ENCODE assay signal across 8 cellular contexts in the genomic region with DNA sequence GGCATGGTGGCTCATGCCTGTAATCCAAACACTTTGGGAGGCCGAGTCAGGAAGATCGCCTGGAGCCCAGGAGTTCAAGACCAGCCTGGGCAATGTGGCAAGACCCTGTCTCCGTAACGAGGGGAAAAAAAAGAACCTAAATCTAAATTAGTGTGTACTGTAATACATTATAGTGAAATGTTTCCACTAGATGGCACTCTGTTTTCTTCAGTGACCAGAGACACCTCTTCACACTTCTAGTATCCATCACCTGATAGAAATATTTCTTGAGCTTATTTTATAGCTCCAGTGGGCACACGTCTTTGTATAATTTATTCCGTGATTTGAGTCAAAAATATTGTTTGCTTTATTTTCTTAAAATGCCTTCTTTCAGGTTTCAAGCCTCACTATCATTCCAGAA.
A peak's percentile ranks its signal among the peaks of the same experiment; 100 is the strongest.
DNase-seq lines count a peak whose midpoint lies in the region; ATAC-seq and TF ChIP-seq lines count a peak whose summit lies in the region.

No MANE protein-coding gene starts in this region.

- peak overlapping the region; percentile 87 for H3K27ac Mint-ChIP-seq in activated T-cell treated with anti-CD3 and anti-CD28 coated beads, Interleukin-2, amount 50 U/mL, for 24 hours

- no peak for DNase-seq in activated T-cell treated with anti-CD3 and anti-CD28 coated beads, Interleukin-2, amount 50 U/mL, for 24 hours
- no peak for DNase-seq in activated T-cell treated with anti-CD3 and anti-CD28 coated beads for 4 hours
- peak; percentile 79 for DNase-seq in Karpas-422
- DNase-seq in WERI-Rb-1 = no peak
- no peak for DNase-seq in left colon
- no peak for DNase-seq in GF-D8 (lab: John Stamatoyannopoulos, UW)
- DNase-seq in stimulated activated CD4-positive, alpha-beta T cell treated with anti-CD3 and anti-CD28 coated beads, Interleukin-15, amount 100 ng/mL, for 24 hours = no peak

- H3K9me3 Mint-ChIP-seq in activated T-cell treated with anti-CD3 and anti-CD28 coated beads, Interleukin-2, amount 50 U/mL, for 24 hours = no peaks in the 10 kb centered on the region

- ATAC-seq in left colon (peak; percentile 56), GM18505 (IDR thresholded peaks at IDR 0.05; ENCODE audit: unreplicated experiment) (no peak)

- intact Hi-C loops in left colon (cut with DNase I, micrococcal nuclease) = no loop called here

- H3K36me3 ChIP-seq in Karpas-422 (ENCODE audit: insufficient read depth, low read length) (no peaks in the 10 kb centered on the region), WERI-Rb-1 (no peaks in the 10 kb centered on the region)

- H3K4me2 ChIP-seq in Karpas-422 (ENCODE audit: low read depth, low read length, poor library complexity, severe bottlenecking) = no peak overlapping the region

- H3K27me3 ChIP-seq in Karpas-422 (ENCODE audit: low read length) (no peaks in the 10 kb centered on the region), WERI-Rb-1 (ENCODE audit: insufficient read depth, low read depth, severe bottlenecking) (no peaks in the 10 kb centered on the region)

- no peaks in the 10 kb centered on the region for H3K4me1 ChIP-seq in Karpas-422 (ENCODE audit: low read length)

- H3K79me2 ChIP-seq in Karpas-422 (ENCODE audit: low read length) = no peaks in the 10 kb centered on the region

- H3K36me3 Mint-ChIP-seq in activated T-cell treated with anti-CD3 and anti-CD28 coated beads, Interleukin-2, amount 50 U/mL, for 24 hours (ENCODE audit: low read depth) = peaks cover 73% of the 10 kb centered on the region

- H3K27me3 Mint-ChIP-seq in activated T-cell treated with anti-CD3 and anti-CD28 coated beads, Interleukin-2, amount 50 U/mL, for 24 hours = peaks cover 29% of the 10 kb centered on the region

- H3K4me3 ChIP-seq in Karpas-422 (ENCODE audit: low read length) (no peak overlapping the region), WERI-Rb-1 (ENCODE audit: low read depth, low read length) (no peak overlapping the region)

- no peak for TF ChIP-seq POLR2A in GM18505 (IDR thresholded peaks at IDR 0.05; ENCODE audit: borderline replicate concordance, extremely low read depth, insufficient read depth, insufficient read length)

- peaks cover 85% of the 10 kb centered on the region for H3K4me1 Mint-ChIP-seq in activated T-cell treated with anti-CD3 and anti-CD28 coated beads, Interleukin-2, amount 50 U/mL, for 24 hours (ENCODE audit: low read depth)

- H3K9me2 ChIP-seq in Karpas-422 (replicated peaks; ENCODE audit: insufficient read depth, low read length) = no peaks in the 10 kb centered on the region

- H3K27ac ChIP-seq in Karpas-422 (ENCODE audit: low read length) = no peak overlapping the region
- no peak overlapping the region for H3K27ac ChIP-seq in WERI-Rb-1

- H3K9me3 ChIP-seq in Karpas-422 (ENCODE audit: low read length) (no peaks in the 10 kb centered on the region), WERI-Rb-1 (ENCODE audit: severe bottlenecking) (no peaks in the 10 kb centered on the region)

- no peak overlapping the region for H2AFZ ChIP-seq in Karpas-422 (ENCODE audit: low read length)

- no peak overlapping the region for H3K9ac ChIP-seq in Karpas-422 (ENCODE audit: low read length)

- no peaks in the 10 kb centered on the region for H4K20me1 ChIP-seq in Karpas-422 (ENCODE audit: insufficient read depth, low read depth, low read length)

- peak; percentile 12; the same call in 1 of the 2 replicates for TF ChIP-seq CTCF in WERI-Rb-1 (IDR thresholded peaks at IDR 0.05; ENCODE audit: low read depth, low read length)

- peak overlapping the region; percentile 66 for H3K4me3 Mint-ChIP-seq in activated T-cell treated with anti-CD3 and anti-CD28 coated beads, Interleukin-2, amount 50 U/mL, for 24 hours
